In the genomic region with DNA sequence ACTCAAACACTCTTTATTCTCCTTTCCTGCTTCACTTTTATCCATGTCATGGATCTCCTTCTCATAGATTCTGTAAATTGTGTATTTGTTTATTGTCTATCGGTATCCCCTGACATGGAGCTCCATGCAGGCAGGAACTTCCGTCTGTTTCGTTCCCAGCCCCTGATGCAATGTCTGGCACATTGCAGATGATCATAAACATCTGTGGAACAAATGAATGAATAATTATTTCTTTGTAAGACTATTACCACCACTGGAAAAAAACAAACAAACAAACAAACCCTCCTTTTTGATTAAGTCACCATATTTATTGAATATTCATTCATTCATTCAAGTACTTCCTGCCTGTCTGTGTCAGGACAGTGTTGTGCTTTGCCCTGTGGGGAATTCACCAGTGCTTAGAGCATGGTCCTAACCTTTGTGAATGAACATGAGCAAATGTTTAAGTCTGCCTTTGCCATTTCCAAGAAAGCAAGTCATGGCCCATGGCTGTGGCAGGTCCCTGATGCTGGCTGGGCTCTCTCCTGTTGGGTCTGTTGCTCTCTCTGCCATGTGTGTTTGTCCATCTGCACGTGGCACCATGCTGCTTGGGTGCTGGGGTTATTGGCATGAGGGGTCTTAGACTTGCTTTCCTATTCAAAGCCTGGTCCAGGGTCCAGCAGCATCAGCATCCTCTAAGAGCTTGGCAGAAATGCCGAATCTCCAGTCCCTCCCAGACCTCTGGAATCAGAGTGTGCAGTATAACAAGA, we compare ENCODE assay signal across 12 cellular contexts.
"Had no signal": no experiment of that assay in that cellular context is flagged by ENCODE, and none has a peak within 500 bp of the region (broad histone marks: within the 10 kb centered on the region; RNA-seq: fewer than 3 reads in every experiment).

No MANE protein-coding gene starts in this region.

- H3K9me3 Mint-ChIP-seq: activated naive CD4-positive, alpha-beta T cell treated with anti-CD3 and anti-CD28 coated beads, Interleukin-2, amount 50 U/mL, for 24 hours; activated T-helper 2 cell treated with anti-CD3 and anti-CD28 coated beads, Interferon-gamma antibody, Interleukin-2, Interleukin-4, amounts not matched to agents 10 μg/mL and 5 μg/mL and 100 μg/mL, durations not matched to agents 14 hours and 24 hours and 36 hours; naive B cell; stimulated activated memory B cell treated with anti-CD40 and anti-IgM and Interleukin-4, amounts not matched to agents 10 μg/mL and 1 μg/mL and 100 μg/mL, for 72 hours; type B pancreatic cell had no signal

- ATAC-seq: stimulated activated memory B cell treated with anti-CD40 and anti-IgM and Interleukin-4, amounts not matched to agents 10 μg/mL and 1 μg/mL and 100 μg/mL, for 72 hours had no signal

- H3K27me3 Mint-ChIP-seq: activated naive CD4-positive, alpha-beta T cell treated with anti-CD3 and anti-CD28 coated beads, Interleukin-2, amount 50 U/mL, for 24 hours; stimulated activated memory B cell treated with anti-CD40 and anti-IgM and Interleukin-4, amounts not matched to agents 10 μg/mL and 1 μg/mL and 100 μg/mL, for 72 hours; T-helper 17 cell; type B pancreatic cell had no signal

- H3K27me3 ChIP-seq: esophagus squamous epithelium had no signal

- DNase-seq: activated CD4-positive, alpha-beta T cell treated with anti-CD3 and anti-CD28 coated beads, Interleukin-2, amount 50 U/mL, for 1 hour; activated CD4-positive, CD25-positive, alpha-beta regulatory T cell; activated T-cell treated with anti-CD3 and anti-CD28 coated beads for 4 hours; esophagus squamous epithelium; hippocampal formation; naive B cell; T-helper 17 cell had no signal

- H3K4me3 Mint-ChIP-seq: activated naive CD4-positive, alpha-beta T cell treated with anti-CD3 and anti-CD28 coated beads, Interleukin-2, amount 50 U/mL, for 24 hours; naive B cell; stimulated activated memory B cell treated with anti-CD40 and anti-IgM and Interleukin-4, amounts not matched to agents 10 μg/mL and 1 μg/mL and 100 μg/mL, for 72 hours; T-helper 17 cell; type B pancreatic cell had no signal

- H3K27ac Mint-ChIP-seq: activated naive CD4-positive, alpha-beta T cell treated with anti-CD3 and anti-CD28 coated beads, Interleukin-2, amount 50 U/mL, for 24 hours; activated T-helper 2 cell treated with anti-CD3 and anti-CD28 coated beads, Interferon-gamma antibody, Interleukin-2, Interleukin-4, amounts not matched to agents 10 μg/mL and 5 μg/mL and 100 μg/mL, durations not matched to agents 14 hours and 24 hours and 36 hours; stimulated activated memory B cell treated with anti-CD40 and anti-IgM and Interleukin-4, amounts not matched to agents 10 μg/mL and 1 μg/mL and 100 μg/mL, for 72 hours had no signal

- H3K4me3 ChIP-seq: esophagus squamous epithelium had no signal

- H3K36me3 ChIP-seq: neutrophil had no signal

- H3K36me3 Mint-ChIP-seq: naive B cell had no signal

- H3K27ac ChIP-seq: neutrophil had no signal

- H3K9me3 ChIP-seq: esophagus squamous epithelium, neutrophil had no signal
